2 cellular contexts compared by ENCODE assay signal in the genomic region with DNA sequence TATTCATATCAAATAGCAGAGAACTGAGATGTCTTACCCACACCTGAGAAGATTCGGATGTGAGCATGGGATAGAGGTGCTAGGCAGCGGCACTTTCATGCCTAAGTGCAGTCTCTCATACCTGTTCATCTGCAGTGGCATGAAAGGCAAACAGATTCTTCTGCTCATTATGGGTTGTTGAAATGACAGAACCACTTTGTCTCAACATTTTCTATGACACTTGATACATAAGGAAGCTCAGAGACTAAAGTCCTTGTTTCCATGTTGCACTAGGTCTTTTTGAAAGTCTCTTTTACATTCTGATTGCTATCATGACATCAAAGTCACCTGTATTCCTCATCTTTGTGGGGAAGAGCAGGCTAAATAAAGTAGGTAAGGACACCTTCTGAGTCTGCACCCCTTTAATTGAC.
TF ChIP-seq lines count a peak whose summit lies in the region.

No MANE protein-coding gene starts in this region.

TF ChIP-seq in HepG2, 621 proteins besides CTCF, POLR2A, EP300 and RAD21 (continued from another document and continues in another):
- TF ChIP-seq, protein P1, sequence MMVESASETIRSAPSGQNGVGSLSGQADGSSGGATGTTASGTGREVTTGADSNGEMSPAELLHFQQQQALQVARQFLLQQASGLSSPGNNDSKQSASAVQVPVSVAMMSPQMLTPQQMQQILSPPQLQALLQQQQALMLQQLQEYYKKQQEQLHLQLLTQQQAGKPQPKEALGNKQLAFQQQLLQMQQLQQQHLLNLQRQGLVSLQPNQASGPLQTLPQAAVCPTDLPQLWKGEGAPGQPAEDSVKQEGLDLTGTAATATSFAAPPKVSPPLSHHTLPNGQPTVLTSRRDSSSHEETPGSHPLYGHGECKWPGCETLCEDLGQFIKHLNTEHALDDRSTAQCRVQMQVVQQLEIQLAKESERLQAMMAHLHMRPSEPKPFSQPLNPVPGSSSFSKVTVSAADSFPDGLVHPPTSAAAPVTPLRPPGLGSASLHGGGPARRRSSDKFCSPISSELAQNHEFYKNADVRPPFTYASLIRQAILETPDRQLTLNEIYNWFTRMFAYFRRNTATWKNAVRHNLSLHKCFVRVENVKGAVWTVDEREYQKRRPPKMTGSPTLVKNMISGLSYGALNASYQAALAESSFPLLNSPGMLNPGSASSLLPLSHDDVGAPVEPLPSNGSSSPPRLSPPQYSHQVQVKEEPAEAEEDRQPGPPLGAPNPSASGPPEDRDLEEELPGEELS (CRISPR knock-in tag; IDR thresholded peaks at IDR 0.05) = peak; percentile 69
- no peak for TF ChIP-seq NFKBIZ (CRISPR knock-in tag; IDR thresholded peaks at IDR 0.05)
- peak; percentile 85 for TF ChIP-seq NCOA2 (CRISPR knock-in tag; IDR thresholded peaks at IDR 0.05)
- TF ChIP-seq E2F1 (CRISPR knock-in tag; IDR thresholded peaks at IDR 0.05) = 0 out of 2 replicates have a peak, but pooled peaks have one; percentile 30
- peak; percentile 81 for TF ChIP-seq SOX5 (CRISPR knock-in tag; IDR thresholded peaks at IDR 0.05; ENCODE audit: borderline replicate concordance)
- no peak for TF ChIP-seq NR1H2 (CRISPR knock-in tag; IDR thresholded peaks at IDR 0.05; ENCODE audit: borderline replicate concordance, low read depth)
- peak; percentile 83 for TF ChIP-seq GATAD2A (CRISPR knock-in tag; IDR thresholded peaks at IDR 0.05)
- no peak for TF ChIP-seq SKIL (CRISPR knock-in tag; IDR thresholded peaks at IDR 0.05; ENCODE audit: borderline replicate concordance)
- TF ChIP-seq RAD51 (IDR thresholded peaks at IDR 0.05; ENCODE audit: borderline replicate concordance) = no peak
- no peak for TF ChIP-seq ZNF224 (CRISPR knock-in tag; IDR thresholded peaks at IDR 0.05)
- peak; percentile 68; the same call in 1 of the 2 replicates for TF ChIP-seq ARID3A (IDR thresholded peaks at IDR 0.05; ENCODE audit: low read depth, low read length)
- TF ChIP-seq SOX6 (IDR thresholded peaks at IDR 0.05) = no peak
- TF ChIP-seq SOX6 (CRISPR knock-in tag; IDR thresholded peaks at IDR 0.05) = peak; percentile 45
- peak; percentile 83; the same call in 1 of the 2 replicates for TF ChIP-seq MED1 (CRISPR knock-in tag; IDR thresholded peaks at IDR 0.05)
- peak; percentile 75; the same call in 1 of the 2 replicates for TF ChIP-seq MED13 (CRISPR knock-in tag; IDR thresholded peaks at IDR 0.05)
- TF ChIP-seq, protein P2, sequence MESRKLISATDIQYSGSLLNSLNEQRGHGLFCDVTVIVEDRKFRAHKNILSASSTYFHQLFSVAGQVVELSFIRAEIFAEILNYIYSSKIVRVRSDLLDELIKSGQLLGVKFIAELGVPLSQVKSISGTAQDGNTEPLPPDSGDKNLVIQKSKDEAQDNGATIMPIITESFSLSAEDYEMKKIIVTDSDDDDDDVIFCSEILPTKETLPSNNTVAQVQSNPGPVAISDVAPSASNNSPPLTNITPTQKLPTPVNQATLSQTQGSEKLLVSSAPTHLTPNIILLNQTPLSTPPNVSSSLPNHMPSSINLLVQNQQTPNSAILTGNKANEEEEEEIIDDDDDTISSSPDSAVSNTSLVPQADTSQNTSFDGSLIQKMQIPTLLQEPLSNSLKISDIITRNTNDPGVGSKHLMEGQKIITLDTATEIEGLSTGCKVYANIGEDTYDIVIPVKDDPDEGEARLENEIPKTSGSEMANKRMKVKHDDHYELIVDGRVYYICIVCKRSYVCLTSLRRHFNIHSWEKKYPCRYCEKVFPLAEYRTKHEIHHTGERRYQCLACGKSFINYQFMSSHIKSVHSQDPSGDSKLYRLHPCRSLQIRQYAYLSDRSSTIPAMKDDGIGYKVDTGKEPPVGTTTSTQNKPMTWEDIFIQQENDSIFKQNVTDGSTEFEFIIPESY (CRISPR knock-in tag; IDR thresholded peaks at IDR 0.05) = peak; percentile 11; the same call in 1 of the 2 replicates
- TF ChIP-seq ZNF558 (CRISPR knock-in tag; IDR thresholded peaks at IDR 0.05; ENCODE audit: borderline replicate concordance) = no peak
- TF ChIP-seq, protein P3, sequence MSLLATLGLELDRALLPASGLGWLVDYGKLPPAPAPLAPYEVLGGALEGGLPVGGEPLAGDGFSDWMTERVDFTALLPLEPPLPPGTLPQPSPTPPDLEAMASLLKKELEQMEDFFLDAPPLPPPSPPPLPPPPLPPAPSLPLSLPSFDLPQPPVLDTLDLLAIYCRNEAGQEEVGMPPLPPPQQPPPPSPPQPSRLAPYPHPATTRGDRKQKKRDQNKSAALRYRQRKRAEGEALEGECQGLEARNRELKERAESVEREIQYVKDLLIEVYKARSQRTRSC (CRISPR knock-in tag; IDR thresholded peaks at IDR 0.05; ENCODE audit: low read depth) = no peak

TF ChIP-seq in WTC11, 78 proteins besides CTCF, POLR2A, EP300 and RAD21 (continued from another document):
- TF ChIP-seq E2F5 (CRISPR knock-in tag; IDR thresholded peaks at IDR 0.05) (no peak), GABPB1 (CRISPR knock-in tag; IDR thresholded peaks at IDR 0.05) (peak; percentile 21; the same call in 1 of the 2 replicates)
TF ChIP-seq in WTC11: peak in this region for 1.
